ENCODE assay signal across 8 cellular contexts in genomic region chr12:71780207-71780822, GRCh38. TPM values are rescaled to one million over a fixed set of nuclear protein-coding genes. Genes with fewer than 3 reads are reported as not detected.
A peak's percentile ranks its signal among the peaks of the same experiment; 100 is the strongest.
DNase-seq lines count a peak whose midpoint lies in the region; ATAC-seq, FAIRE-seq and TF ChIP-seq lines count a peak whose summit lies in the region.

No MANE protein-coding gene starts in this region.

- H3K4me2 ChIP-seq in HepG2 (ENCODE audit: low read depth, low read length), result no peak overlapping the region

- H3K4me1 ChIP-seq in HepG2 (ENCODE audit: insufficient read depth, low read length), result no peaks in the 10 kb centered on the region

- peak; percentile 64 for TF ChIP-seq CTCF in HepG2 (CRISPR knock-in tag; IDR thresholded peaks at IDR 0.05)

- DNase-seq in Caki2 (ENCODE audit: low read depth) (peak; percentile 39), Kasumi-1 (lab: John Stamatoyannopoulos, UW) (peak; percentile 69 to 72), T-helper 9 cell (peak; percentile 21), HepG2 (ENCODE audit: low spot score) (peak; percentile 20)
- DNase-seq in central memory CD4-positive, alpha-beta T cell, result peak; percentile 32
- peak; percentile 10 for DNase-seq in stimulated activated naive CD4-positive, alpha-beta T cell treated with Interleukin-2 at 50 U/mL for 16 hours (lab: John Stamatoyannopoulos, UW)

- no peaks in the 10 kb centered on the region for H3K9me3 ChIP-seq in HepG2 (ENCODE audit: low read length)

- FAIRE-seq in HepG2 (lab: Jason Lieb, UNC), result peak; percentile 18

- BruUV-seq in HepG2 (replicated peaks; lab: Mats Ljungman, UMichigan), result no TSS peak

- no peaks in the 10 kb centered on the region for H3K79me2 ChIP-seq in HepG2 (ENCODE audit: insufficient read depth, low read length)

- no peak for TF ChIP-seq POLR2A in HepG2 (IDR thresholded peaks at IDR 0.05; ENCODE audit: insufficient read depth in 1 of 2, low read depth in 2 of 2, low read length in 2 of 2)

- POLR2A ChIA-PET in HepG2 (lab: Yijun Ruan, JAX), result no interaction called here

- WGBS in HepG2 (ENCODE audit: low lambda C conversion rate), result 16% methylated on average over 3 of the region's 3 CpGs

- no peak for TF ChIP-seq EP300 in HepG2 (IDR thresholded peaks at IDR 0.05; ENCODE audit: low read depth in 2 of 2, low read length in 2 of 2)
- no peak for TF ChIP-seq EP300 in HepG2 (CRISPR knock-in tag; IDR thresholded peaks at IDR 0.05; ENCODE audit: borderline replicate concordance)

- in situ Hi-C loops in Caki2 (cut with HindIII; ENCODE audit: low pct_unique_long_range_greater_than_20kb, low sequenced_read_pairs), result no loop called here
- in situ Hi-C loops in HepG2 (cut with HindIII; ENCODE audit: extremely low pct_ligation_motif_present, low pct_unique_long_range_greater_than_20kb), result no loop called here

- no peaks in the 10 kb centered on the region for H4K20me1 ChIP-seq in HepG2 (ENCODE audit: insufficient read depth, low read length)

- peaks cover 7 to 21% of the 10 kb centered on the region in 2 experiments for H3K36me3 ChIP-seq in HepG2 (replicated peaks in 1 of 2; ENCODE audit: control insufficient read depth in 1 of 2, insufficient read depth in 2 of 2, low read length in 2 of 2)

- H3K4me3 ChIP-seq in HepG2 (replicated peaks in 1 of 3; ENCODE audit: insufficient read depth in 1 of 3, low read depth in 2 of 3, low read length in 3 of 3), result no peak overlapping the region

- H3K27ac ChIP-seq in HepG2 (ENCODE audit: extremely low read length, insufficient read depth, low read length), result no peak overlapping the region

- intact Hi-C loops in HepG2 (cut with micrococcal nuclease; ENCODE audit: unreplicated experiment), result loop anchor here (1.0 kb wide), 2 partner anchors 66 to 158 kb away; partner anchors contain the start of gene TPH2

- ATAC-seq in GM19351 (IDR thresholded peaks at IDR 0.05; ENCODE audit: unreplicated experiment) (peak; percentile 66), HepG2 (peak; percentile 51; the same call in 1 of the 3 replicates), HG02840 (IDR thresholded peaks at IDR 0.05; ENCODE audit: low FRiP score, unreplicated experiment) (no peak)

- no peaks in the 10 kb centered on the region for H3K27me3 ChIP-seq in HepG2 (ENCODE audit: control insufficient read depth in 1 of 2, insufficient read depth in 2 of 2, low read length in 2 of 2)

- CTCF ChIA-PET in HepG2 (lab: Yijun Ruan, JAX; ENCODE audit: low intra/inter-chr PET ratio, low total read pairs), result interaction anchor here (1.6 to 1.7 kb wide), 2 partner anchors 66 to 158 kb away, joined by 5 to 9 read pairs; partner anchors contain the start of gene TPH2

- H3K9ac ChIP-seq in HepG2 (ENCODE audit: insufficient read depth, low read depth, low read length), result no peak overlapping the region

- no peak for TF ChIP-seq RAD21 in HepG2 (CRISPR knock-in tag; IDR thresholded peaks at IDR 0.05)

- H2AFZ ChIP-seq in HepG2 (ENCODE audit: low read length), result no peak overlapping the region

TF ChIP-seq in HepG2, 621 proteins besides CTCF, POLR2A, EP300 and RAD21:
- no peak for TF ChIP-seq SMAD1 (CRISPR knock-in tag; IDR thresholded peaks at IDR 0.05; ENCODE audit: borderline replicate concordance, low read depth)
- TF ChIP-seq MEF2D (CRISPR knock-in tag; IDR thresholded peaks at IDR 0.05), result no peak
- no peak for TF ChIP-seq MATR3 (CRISPR knock-in tag; IDR thresholded peaks at IDR 0.05)
- no peak for TF ChIP-seq PCBP1 (IDR thresholded peaks at IDR 0.05; ENCODE audit: borderline replicate concordance, low read depth, low read length)
- peak; percentile 71 for TF ChIP-seq STAG1 (CRISPR knock-in tag; IDR thresholded peaks at IDR 0.05)
- no peak for TF ChIP-seq BCL3 (CRISPR knock-in tag; IDR thresholded peaks at IDR 0.05)
- no peak for TF ChIP-seq ZNF329 (CRISPR knock-in tag; IDR thresholded peaks at IDR 0.05; ENCODE audit: low read depth)
- TF ChIP-seq SMC3 (IDR thresholded peaks at IDR 0.05; ENCODE audit: low read length), result peak; percentile 52; the same call in 1 of the 2 replicates
- TF ChIP-seq ZNF576 (CRISPR knock-in tag; IDR thresholded peaks at IDR 0.05), result no peak
- no peak for TF ChIP-seq ARNT2 (CRISPR knock-in tag; IDR thresholded peaks at IDR 0.05; ENCODE audit: low read depth)

RNA-seq across cellular contexts. Expression of gene RAB21, which starts 25.7 kb away (rescaled TPM):
- 55.0 and 101 TPM in 2 replicates for total RNA-seq in Caki2 (2014; rRNA removed; shearing (Covaris generic); ENCODE audit: low replicate concordance)
- total RNA-seq in HepG2 (2016; rRNA removed; fragmentation: Illumina TruSeq; extraction: Trizol), result 50.9 and 61.4 TPM in 2 replicates
- total RNA-seq in HepG2 (2016; cell fraction: cytosol; rRNA removed; fragmentation: Illumina TruSeq; extraction: Trizol; ENCODE audit: low read depth), result 5.0 and 6.4 TPM in 2 replicates
- total RNA-seq in HepG2 (2016; cell fraction: insoluble cytoplasmic fraction; rRNA removed; fragmentation: Illumina TruSeq; extraction: Trizol), result 48.1 and 51.5 TPM in 2 replicates
- total RNA-seq in HepG2 (2016; cell fraction: membrane; rRNA removed; fragmentation: Illumina TruSeq; extraction: Trizol), result 24.0 and 24.1 TPM in 2 replicates
- 27.0 and 31.0 TPM in 2 replicates for total RNA-seq in HepG2 (2016; cell fraction: nucleus; rRNA removed; fragmentation: Illumina TruSeq; extraction: Trizol)
- 4.4 and 7.1 TPM in 2 replicates for polyA plus RNA-seq in HepG2 (2011; rRNA removed)
- polyA plus RNA-seq in HepG2 (2011; cell fraction: cytosol; rRNA removed), result 1.4 and 3.0 TPM in 2 replicates
- 1.9 and 2.6 TPM in 2 replicates for polyA plus RNA-seq in HepG2 (2011; cell fraction: nucleus; rRNA removed)
- polyA plus RNA-seq in HepG2 (2012), result 28.2 and 34.0 TPM in 2 replicates
- polyA plus RNA-seq in HepG2 (2016; cell fraction: cytosol; fragmentation: Illumina TruSeq; extraction: Trizol; ENCODE audit: low read depth), result 2.3 and 3.9 TPM in 2 replicates
- 45.7 and 53.5 TPM in 2 replicates for polyA plus RNA-seq in HepG2 (2016; cell fraction: insoluble cytoplasmic fraction; fragmentation: Illumina TruSeq; extraction: Trizol; ENCODE audit: low read depth)
- polyA plus RNA-seq in HepG2 (2016; cell fraction: membrane; fragmentation: Illumina TruSeq; extraction: Trizol; ENCODE audit: low read depth), result 10.3 and 12.3 TPM in 2 replicates
- 27.4 and 31.2 TPM in 2 replicates for polyA plus RNA-seq in HepG2 (2016; cell fraction: nucleus; fragmentation: Illumina TruSeq; extraction: Trizol; ENCODE audit: insufficient read depth, low read depth)
- polyA minus RNA-seq in HepG2 (2011; rRNA and poly(A)+ RNA removed; ENCODE audit: low replicate concordance), result 1.8 and 6.6 TPM in 2 replicates
- polyA minus RNA-seq in HepG2 (2011; cell fraction: cytosol; rRNA and poly(A)+ RNA removed), result 7.7 and 16.0 TPM in 2 replicates
- polyA minus RNA-seq in HepG2 (2011; cell fraction: nucleus; rRNA and poly(A)+ RNA removed), result 9.7 and 15.2 TPM in 2 replicates

RNA-seq across cellular contexts. Expression of gene TBC1D15, which starts 59.2 kb away (rescaled TPM):
- total RNA-seq in Caki2 (2014; rRNA removed; shearing (Covaris generic); ENCODE audit: low replicate concordance), result 12.5 and 14.1 TPM in 2 replicates
- 8.4 and 18.4 TPM in 2 replicates for total RNA-seq in HepG2 (2016; rRNA removed; fragmentation: Illumina TruSeq; extraction: Trizol)
- 1.0 and 2.1 TPM in 2 replicates for total RNA-seq in HepG2 (2016; cell fraction: cytosol; rRNA removed; fragmentation: Illumina TruSeq; extraction: Trizol; ENCODE audit: low read depth)
- 8.5 and 18.6 TPM in 2 replicates for total RNA-seq in HepG2 (2016; cell fraction: insoluble cytoplasmic fraction; rRNA removed; fragmentation: Illumina TruSeq; extraction: Trizol)
- 3.0 and 4.5 TPM in 2 replicates for total RNA-seq in HepG2 (2016; cell fraction: membrane; rRNA removed; fragmentation: Illumina TruSeq; extraction: Trizol)
- 13.9 and 17.3 TPM in 2 replicates for total RNA-seq in HepG2 (2016; cell fraction: nucleus; rRNA removed; fragmentation: Illumina TruSeq; extraction: Trizol)
- polyA plus RNA-seq in HepG2 (2011; rRNA removed), result 11.6 and 12.9 TPM in 2 replicates
- 3.7 and 6.6 TPM in 2 replicates for polyA plus RNA-seq in HepG2 (2011; cell fraction: cytosol; rRNA removed)
- polyA plus RNA-seq in HepG2 (2011; cell fraction: nucleus; rRNA removed), result 8.5 and 9.7 TPM in 2 replicates
- polyA plus RNA-seq in HepG2 (2012), result 16.6 and 17.5 TPM in 2 replicates
- 0.83 and 1.4 TPM in 2 replicates for polyA plus RNA-seq in HepG2 (2016; cell fraction: cytosol; fragmentation: Illumina TruSeq; extraction: Trizol; ENCODE audit: low read depth)
- polyA plus RNA-seq in HepG2 (2016; cell fraction: insoluble cytoplasmic fraction; fragmentation: Illumina TruSeq; extraction: Trizol; ENCODE audit: low read depth), result 24.7 and 27.2 TPM in 2 replicates
- polyA plus RNA-seq in HepG2 (2016; cell fraction: membrane; fragmentation: Illumina TruSeq; extraction: Trizol; ENCODE audit: low read depth), result 2.9 and 3.6 TPM in 2 replicates
- 22.1 and 24.4 TPM in 2 replicates for polyA plus RNA-seq in HepG2 (2016; cell fraction: nucleus; fragmentation: Illumina TruSeq; extraction: Trizol; ENCODE audit: insufficient read depth, low read depth)
- polyA minus RNA-seq in HepG2 (2011; rRNA and poly(A)+ RNA removed; ENCODE audit: low replicate concordance), result 5.9 and 22.5 TPM in 2 replicates
- 7.8 and 11.3 TPM in 2 replicates for polyA minus RNA-seq in HepG2 (2011; cell fraction: cytosol; rRNA and poly(A)+ RNA removed)
- polyA minus RNA-seq in HepG2 (2011; cell fraction: nucleus; rRNA and poly(A)+ RNA removed), result 43.0 and 56.3 TPM in 2 replicates

Comparison
In these comparisons a context has a peak if more than half of its experiments do, and no peak if none do; other contexts are left out.
1. DNase-seq: peak in every context shown above with its lines; median percentile 70 in Kasumi-1; 39 in Caki2; 32 in central memory CD4-positive, alpha-beta T cell; 21 in T-helper 9 cell; 20 in HepG2; 10 in stimulated activated naive CD4-positive, alpha-beta T cell treated with Interleukin-2 at 50 U/mL for 16 hours.